ENCODE assay signal across 7 cellular contexts in genomic region chr20:50957276-50957675, GRCh38. TPM values are rescaled to one million over a fixed set of nuclear protein-coding genes. Genes with fewer than 3 reads are reported as not detected.
DNase-seq lines count a peak whose midpoint lies in the region; ATAC-seq, FAIRE-seq and TF ChIP-seq lines count a peak whose summit lies in the region.

No MANE protein-coding gene starts in this region.

- H3K9me3 ChIP-seq in hepatocyte (ENCODE audit: low read depth) = no peaks in the 10 kb centered on the region
- H3K9me3 ChIP-seq in small intestine (ENCODE audit: control insufficient read depth, low read depth) = no peaks in the 10 kb centered on the region

- H3K36me3 Mint-ChIP-seq in activated CD4-positive, alpha-beta memory T cell treated with anti-CD3 and anti-CD28 coated beads, Interleukin-2, amount 10 ng/mL, durations not matched to agents 7 days and 5 days (ENCODE audit: low read depth) = peaks cover 25% of the 10 kb centered on the region

- no peaks in the 10 kb centered on the region for H3K27me3 Mint-ChIP-seq in activated CD4-positive, alpha-beta memory T cell treated with anti-CD3 and anti-CD28 coated beads, Interleukin-2, amount 10 ng/mL, durations not matched to agents 7 days and 5 days
- no peaks in the 10 kb centered on the region for H3K27me3 Mint-ChIP-seq in stimulated activated naive CD8-positive, alpha-beta T cell treated with anti-CD3 and anti-CD28 coated beads, Interleukin-15, amount 100 ng/mL, for 72 hours

- no peak for FAIRE-seq in small intestine (lab: Jason Lieb, UNC)

- H3K4me2 ChIP-seq in hepatocyte = peak overlapping the region; percentile 82

- no peak for ATAC-seq in stimulated activated naive CD8-positive, alpha-beta T cell treated with anti-CD3 and anti-CD28 coated beads, Interleukin-15, amount 100 ng/mL, for 72 hours
- ATAC-seq in GM21786 (IDR thresholded peaks at IDR 0.05; ENCODE audit: unreplicated experiment) (no peak), HG03354 (IDR thresholded peaks at IDR 0.05; ENCODE audit: poor library complexity, severe bottlenecking, unreplicated experiment) (no peak)

- no peaks in the 10 kb centered on the region for H3K9me3 Mint-ChIP-seq in activated CD4-positive, alpha-beta memory T cell treated with anti-CD3 and anti-CD28 coated beads, Interleukin-2, amount 10 ng/mL, durations not matched to agents 7 days and 5 days
- no peaks in the 10 kb centered on the region for H3K9me3 Mint-ChIP-seq in stimulated activated naive CD8-positive, alpha-beta T cell treated with anti-CD3 and anti-CD28 coated beads, Interleukin-15, amount 100 ng/mL, for 72 hours

- H3K79me2 ChIP-seq in hepatocyte = peaks cover 88% of the 10 kb centered on the region

- H3K27ac Mint-ChIP-seq in activated CD4-positive, alpha-beta memory T cell treated with anti-CD3 and anti-CD28 coated beads, Interleukin-2, amount 10 ng/mL, durations not matched to agents 7 days and 5 days = peak overlapping the region; percentile 86
- H3K27ac Mint-ChIP-seq in stimulated activated naive CD8-positive, alpha-beta T cell treated with anti-CD3 and anti-CD28 coated beads, Interleukin-15, amount 100 ng/mL, for 72 hours = peak overlapping the region; percentile 63 to 100

- CTCF ChIA-PET in activated CD4-positive, alpha-beta memory T cell treated with anti-CD3 and anti-CD28 coated beads, Interleukin-2, amount 10 ng/mL, durations not matched to agents 7 days and 5 days (lab: Charles Lee) = interaction anchor here (0.6 to 3.1 kb wide), 8 partner anchors 23 to 209 kb away, joined by 3 to 61 read pairs (median 5); partner anchors contain the start of genes ADNP and BCAS4

- H3K4me3 ChIP-seq in hepatocyte (peak overlapping the region; percentile 56), small intestine (ENCODE audit: low read depth in 1 of 2, low read length in 2 of 2) (peak overlapping the region in 1 of 2 donors; percentile 88)

- H3K4me3 Mint-ChIP-seq in activated CD4-positive, alpha-beta memory T cell treated with anti-CD3 and anti-CD28 coated beads, Interleukin-2, amount 10 ng/mL, durations not matched to agents 7 days and 5 days = peak overlapping the region; percentile 99
- H3K4me3 Mint-ChIP-seq in stimulated activated naive CD8-positive, alpha-beta T cell treated with anti-CD3 and anti-CD28 coated beads, Interleukin-15, amount 100 ng/mL, for 72 hours = peak overlapping the region; percentile 97 to 98

- H3K36me3 ChIP-seq in hepatocyte (replicated peaks; ENCODE audit: insufficient read depth, low read depth) (no peaks in the 10 kb centered on the region), small intestine (ENCODE audit: control insufficient read depth in 2 of 2, insufficient read depth in 2 of 2, low read length in 2 of 2) (peaks cover 2 to 7% of the 10 kb centered on the region in 2 donors)

- H2AFZ ChIP-seq in hepatocyte = no peak overlapping the region

- peaks cover 10% of the 10 kb centered on the region for H3K4me1 ChIP-seq in hepatocyte (ENCODE audit: insufficient read depth)
- H3K4me1 ChIP-seq in small intestine (ENCODE audit: control insufficient read depth in 2 of 2, insufficient read depth in 1 of 2, low read depth in 1 of 2, low read length in 1 of 2) = peaks cover 12 to 15% of the 10 kb centered on the region in 2 donors

- DNase-seq in HS-5 (ENCODE audit: low read depth) (peak; percentile 28), hepatocyte (ENCODE audit: low spot score) (no peak), small intestine (no peak)
- no peak for DNase-seq in activated CD4-positive, alpha-beta memory T cell treated with anti-CD3 and anti-CD28 coated beads, Interleukin-2, amount 10 ng/mL, durations not matched to agents 7 days and 5 days
- DNase-seq in stimulated activated naive CD8-positive, alpha-beta T cell treated with anti-CD3 and anti-CD28 coated beads, Interleukin-15, amount 100 ng/mL, for 72 hours = no peak

- H3K4me1 Mint-ChIP-seq in activated CD4-positive, alpha-beta memory T cell treated with anti-CD3 and anti-CD28 coated beads, Interleukin-2, amount 10 ng/mL, durations not matched to agents 7 days and 5 days = peaks cover 67% of the 10 kb centered on the region
- H3K4me1 Mint-ChIP-seq in stimulated activated naive CD8-positive, alpha-beta T cell treated with anti-CD3 and anti-CD28 coated beads, Interleukin-15, amount 100 ng/mL, for 72 hours = peaks cover 48% of the 10 kb centered on the region

- H3K27me3 ChIP-seq in hepatocyte (no peaks in the 10 kb centered on the region), small intestine (ENCODE audit: control insufficient read depth in 2 of 2, insufficient read depth in 2 of 2, low read length in 2 of 2) (no peaks in the 10 kb centered on the region)

- no peak for TF ChIP-seq CTCF in hepatocyte (IDR thresholded peaks at IDR 0.05; ENCODE audit: poor library complexity)

- no peaks in the 10 kb centered on the region for H3K9me2 ChIP-seq in hepatocyte (replicated peaks; ENCODE audit: insufficient read depth)

- POLR2A ChIA-PET in activated CD4-positive, alpha-beta memory T cell treated with anti-CD3 and anti-CD28 coated beads, Interleukin-2, amount 10 ng/mL, durations not matched to agents 7 days and 5 days (lab: Charles Lee) = interaction anchor here (0.6 to 3.8 kb wide), 17 partner anchors 9 to 448 kb away, joined by 3 to 170 read pairs (median 6); partner anchors contain the start of genes ADNP and BCAS4

- peaks cover 39% of the 10 kb centered on the region for H4K20me1 ChIP-seq in hepatocyte (ENCODE audit: insufficient read depth, poor library complexity, severe bottlenecking)

- WGBS in hepatocyte (ENCODE audit: low lambda C conversion rate, missing lambda C conversion rate) = 25% methylated on average over 7 of the region's 7 CpGs
- WGBS in small intestine, 3 donors = 6 to 17% (median 11%) methylated on average over 7 of the region's 7 CpGs

- H3K27ac ChIP-seq in hepatocyte = peak overlapping the region; percentile 79
- no peak overlapping the region for H3K27ac ChIP-seq in small intestine (ENCODE audit: low read depth in 1 of 2, low read length in 1 of 2)

RNA-seq across cellular contexts. Expression of gene DPM1, which starts 1.1 kb away (rescaled TPM):
- 10 to 100 TPM; 46.8 to 49.8 TPM for total RNA-seq in activated CD4-positive, alpha-beta memory T cell treated with anti-CD3 and anti-CD28 coated beads, Interleukin-2, amount 10 ng/mL, durations not matched to agents 7 days and 5 days
- 84.3 and 85.0 TPM in 2 replicates for total RNA-seq in hepatocyte
- polyA plus RNA-seq in hepatocyte (72.9 and 77.8 TPM in 2 replicates), small intestine (10 to 100 TPM; 43.6 to 66.2 (median 49.2) TPM)

RNA-seq across cellular contexts. Expression of gene MOCS3, which starts 1.3 kb away (rescaled TPM):
- total RNA-seq in activated CD4-positive, alpha-beta memory T cell treated with anti-CD3 and anti-CD28 coated beads, Interleukin-2, amount 10 ng/mL, durations not matched to agents 7 days and 5 days = 1 to 10 TPM; 4.1 to 4.7 TPM
- 7.7 and 8.6 TPM in 2 replicates for total RNA-seq in hepatocyte
- polyA plus RNA-seq in hepatocyte = 4.0 and 5.5 TPM in 2 replicates
- 1 to 10 TPM; 2.2 to 3.5 (median 2.2) TPM for polyA plus RNA-seq in small intestine

RNA-seq across cellular contexts. Expression of gene ADNP, which starts 26.0 kb away (rescaled TPM):
- 10 to 100 TPM; 58.8 to 63.3 TPM for total RNA-seq in activated CD4-positive, alpha-beta memory T cell treated with anti-CD3 and anti-CD28 coated beads, Interleukin-2, amount 10 ng/mL, durations not matched to agents 7 days and 5 days
- 43.7 and 44.3 TPM in 2 replicates for total RNA-seq in hepatocyte
- 12.5 and 13.1 TPM in 2 replicates for polyA plus RNA-seq in hepatocyte
- polyA plus RNA-seq in small intestine = 10 to 100 TPM; 24.9 to 30.1 (median 27.7) TPM
